Comparison of ENCODE assay signal across 23 cellular contexts in genomic region chr3:165875644-165876043, GRCh38. TPM values are rescaled to one million over a fixed set of nuclear protein-coding genes. Genes with fewer than 3 reads are reported as not detected.
"Had no signal": no experiment of that assay in that cellular context is flagged by ENCODE, and none has a peak within 500 bp of the region (broad histone marks: within the 10 kb centered on the region; RNA-seq: fewer than 3 reads in every experiment).

No MANE protein-coding gene starts in this region.

- H3K9me3 ChIP-seq: mucosa of descending colon, ovary, sigmoid colon, tibial nerve, uterus had no signal

- H2AFZ ChIP-seq: hepatocyte had no signal

- H3K27me3 ChIP-seq: hepatocyte, ovary, sigmoid colon, tibial nerve, uterus had no signal

- H3K4me2 ChIP-seq: hepatocyte had no signal

- H3K4me1 ChIP-seq: left ventricle myocardium inferior, sigmoid colon, tibial nerve, uterus had no signal

- FAIRE-seq: small intestine had no signal

- H3K36me3 ChIP-seq: left ventricle myocardium inferior, ovary, sigmoid colon, tibial nerve, uterus had no signal

- H3K4me3 ChIP-seq: hepatocyte, left ventricle myocardium inferior, lung, mucosa of descending colon, ovary, sigmoid colon, tibial nerve, uterus had no signal

- H3K27ac ChIP-seq: hepatocyte, left ventricle myocardium inferior, ovary, sigmoid colon, tibial nerve, uterus had no signal

- DNase-seq: islet precursor cell; left ventricle myocardium inferior; midbrain; mucosa of descending colon; naive thymus-derived CD4-positive, alpha-beta T cell; ovary; retina; right cardiac atrium; sigmoid colon; small intestine; stimulated activated CD4-positive, alpha-beta T cell treated with anti-CD3 and anti-CD28 coated beads, Interleukin-1b, Interleukin-23, amount 100 ng/mL, for 48 hours; stimulated activated CD4-positive, alpha-beta T cell treated with anti-CD3 and anti-CD28 coated beads, Interleukin-2, amount 100 ng/mL, for 48 hours; stimulated activated CD4-positive, alpha-beta T cell treated with anti-CD3 and anti-CD28 coated beads, Interleukin-4, amount 100 ng/mL, for 4 hours; stimulated activated CD8-positive, alpha-beta memory T cell treated with anti-CD3 and anti-CD28 coated beads, Interleukin-4, amount 100 ng/mL, for 48 hours; stimulated activated naive CD4-positive, alpha-beta T cell treated with Interleukin-2 at 50 U/mL for 16 hours; stimulated activated naive CD8-positive, alpha-beta T cell treated with anti-CD3 and anti-CD28 coated beads, Interleukin-15, amount 100 ng/mL, for 72 hours; substantia nigra; uterus had no signal

- H3K79me2 ChIP-seq: hepatocyte had no signal

- ATAC-seq: mucosa of descending colon; naive thymus-derived CD4-positive, alpha-beta T cell; natural killer cell treated with Interleukin-12 subunit alpha and Interleukin-12 subunit beta and Interleukin-15 and Interleukin-18, amount 100 ng/mL, for 72 hours; right cardiac atrium; stimulated activated memory B cell treated with anti-CD40 and anti-IgM and Interleukin-4, amounts not matched to agents 10 μg/mL and 1 μg/mL and 100 μg/mL, for 72 hours; stimulated activated naive CD8-positive, alpha-beta T cell treated with anti-CD3 and anti-CD28 coated beads, Interleukin-15, amount 100 ng/mL, for 72 hours had no signal

RNA-seq across cellular contexts. Expression of gene BCHE, which starts 38.4 kb away (rescaled TPM):
- total RNA-seq: naive thymus-derived CD4-positive, alpha-beta T cell; natural killer cell treated with Interleukin-12 subunit alpha and Interleukin-12 subunit beta and Interleukin-15 and Interleukin-18, amount 100 ng/mL, for 72 hours had no signal
- polyA plus RNA-seq: naive thymus-derived CD4-positive, alpha-beta T cell had no signal
